12 cellular contexts compared by ENCODE assay signal in the genomic region with DNA sequence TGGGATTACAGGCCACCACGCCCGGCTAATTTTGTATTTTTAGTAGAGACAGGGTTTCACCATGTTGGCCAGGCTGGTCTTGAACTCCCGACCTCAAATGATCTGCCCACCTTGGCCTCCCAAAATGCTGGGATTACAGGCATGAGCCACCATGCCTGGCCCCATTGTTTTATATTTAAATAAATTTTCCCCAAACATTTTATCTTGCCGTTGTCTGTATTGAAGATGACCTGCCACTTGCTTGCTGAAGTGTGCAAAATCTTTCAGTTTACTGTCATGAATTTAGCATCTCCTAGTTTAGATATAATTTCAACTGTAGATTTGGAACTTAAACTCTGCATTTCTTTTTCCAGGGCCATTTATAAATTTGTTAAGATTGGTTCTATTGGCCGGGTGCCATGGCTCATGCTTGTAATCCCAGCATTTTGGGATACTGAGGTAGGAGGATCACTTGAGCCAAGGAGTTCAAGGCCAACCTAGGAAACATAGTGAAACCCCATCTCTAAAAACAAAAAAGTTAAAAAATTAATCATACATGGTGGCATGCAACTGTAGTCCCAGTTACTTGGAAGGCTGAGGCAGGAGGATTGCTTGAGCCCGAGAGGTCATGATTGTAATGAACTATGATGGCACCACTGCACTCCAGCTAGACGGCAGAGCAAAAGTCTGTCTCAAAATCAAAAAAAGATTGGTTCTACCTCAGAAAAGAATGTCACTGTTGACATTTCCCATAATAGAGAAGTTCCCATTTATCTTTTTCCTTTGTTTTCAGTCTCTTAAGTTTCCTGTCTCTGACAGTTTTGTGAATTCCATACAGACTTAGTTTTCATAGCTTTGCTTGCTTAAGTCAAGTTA.
DNase-seq lines count a peak whose midpoint lies in the region; ATAC-seq and TF ChIP-seq lines count a peak whose summit lies in the region.
"Had no signal": no experiment of that assay in that cellular context is flagged by ENCODE, and none has a peak within 500 bp of the region (broad histone marks: within the 10 kb centered on the region; RNA-seq: fewer than 3 reads in every experiment).

No MANE protein-coding gene starts in this region.

- H3K27ac Mint-ChIP-seq in activated naive CD8-positive, alpha-beta T cell: peak overlapping the region; percentile 66
- H3K27ac Mint-ChIP-seq in activated naive CD8-positive, alpha-beta T cell treated with anti-CD3 and anti-CD28 coated beads for 36 hours: no peak overlapping the region

- TF ChIP-seq POLR2A in upper lobe of left lung (IDR thresholded peaks at IDR 0.05) (no peak), heart left ventricle (IDR thresholded peaks at IDR 0.05) (no peak)

- H3K4me1 ChIP-seq in ascending aorta (peaks cover 7 to 30% of the 10 kb centered on the region in 2 donors), lower lobe of right lung (peaks cover 43% of the 10 kb centered on the region), upper lobe of left lung (peaks cover 19 to 32% (median 25%) of the 10 kb centered on the region in 4 donors), heart left ventricle (peaks cover 0 to 66% (median 12%) of the 10 kb centered on the region in 12 donors)

- H3K27me3 ChIP-seq in ascending aorta: no peaks in the 10 kb centered on the region
- H3K27me3 ChIP-seq in lower lobe of right lung (ENCODE audit: low read depth): no peaks in the 10 kb centered on the region
- no peaks in the 10 kb centered on the region for H3K27me3 ChIP-seq in upper lobe of left lung
- no peaks in the 10 kb centered on the region for H3K27me3 ChIP-seq in heart left ventricle

- H3K36me3 ChIP-seq in ascending aorta: no peaks in the 10 kb centered on the region
- H3K36me3 ChIP-seq in lower lobe of right lung: no peaks in the 10 kb centered on the region
- peaks cover 0 to 3% (median 0%) of the 10 kb centered on the region in 4 donors for H3K36me3 ChIP-seq in upper lobe of left lung
- H3K36me3 ChIP-seq in heart left ventricle: peaks cover 0 to 16% (median 3%) of the 10 kb centered on the region in 9 donors

- H3K4me1 Mint-ChIP-seq in activated naive CD8-positive, alpha-beta T cell (ENCODE audit: low read depth): peaks cover 25% of the 10 kb centered on the region
- H3K4me1 Mint-ChIP-seq in activated naive CD8-positive, alpha-beta T cell treated with anti-CD3 and anti-CD28 coated beads for 36 hours: peaks cover 17% of the 10 kb centered on the region

- TF ChIP-seq CTCF in ascending aorta (IDR thresholded peaks at IDR 0.05) (no peak), lower lobe of right lung (IDR thresholded peaks at IDR 0.05) (no peak), upper lobe of left lung (IDR thresholded peaks at IDR 0.05) (no peak), heart left ventricle (IDR thresholded peaks at IDR 0.05) (no peak)

- H3K4me3 Mint-ChIP-seq in activated naive CD8-positive, alpha-beta T cell: no peak overlapping the region
- H3K4me3 Mint-ChIP-seq in activated naive CD8-positive, alpha-beta T cell treated with anti-CD3 and anti-CD28 coated beads for 36 hours: no peak overlapping the region

- WGBS in upper lobe of left lung, 2 donors: 90 to 92% methylated on average over 7 of the region's 7 CpGs
- 91 to 93% (median 93%) methylated on average over 7 of the region's 7 CpGs for WGBS in heart left ventricle, 4 donors

- H3K36me3 Mint-ChIP-seq in activated naive CD8-positive, alpha-beta T cell: peaks cover 13% of the 10 kb centered on the region
- peaks cover 26% of the 10 kb centered on the region for H3K36me3 Mint-ChIP-seq in activated naive CD8-positive, alpha-beta T cell treated with anti-CD3 and anti-CD28 coated beads for 36 hours

- no peaks in the 10 kb centered on the region for H3K9me3 Mint-ChIP-seq in activated naive CD8-positive, alpha-beta T cell (ENCODE audit: low read depth)
- H3K9me3 Mint-ChIP-seq in activated naive CD8-positive, alpha-beta T cell treated with anti-CD3 and anti-CD28 coated beads for 36 hours: no peaks in the 10 kb centered on the region

- DNase-seq in activated naive CD8-positive, alpha-beta T cell treated with anti-CD3 and anti-CD28 coated beads for 36 hours: no peak
- DNase-seq in ascending aorta (ENCODE audit: low spot score in 2 of 2) (no peak), lower lobe of right lung (no peak), upper lobe of left lung (no peak), heart left ventricle (no peak), COLO829 (ENCODE audit: low spot score) (no peak)
- no peak for DNase-seq in effector CD4-positive, alpha-beta T cell
- DNase-seq: midbrain, NCI-H2029 treated with DMSO at 0.1 percent for 48 hours had no signal

- ATAC-seq in lower lobe of right lung (no peak), upper lobe of left lung (ENCODE audit: low FRiP score in 2 of 2) (no peak), heart left ventricle (no peak)
- ATAC-seq: GM12878 had no signal

- no peaks in the 10 kb centered on the region for H3K27me3 Mint-ChIP-seq in activated naive CD8-positive, alpha-beta T cell
- no peaks in the 10 kb centered on the region for H3K27me3 Mint-ChIP-seq in activated naive CD8-positive, alpha-beta T cell treated with anti-CD3 and anti-CD28 coated beads for 36 hours

- intact Hi-C loops in ascending aorta (cut with DNase I) (no loop called here), lower lobe of right lung (cut with DNase I) (no loop called here), heart left ventricle (cut with DNase I) (no loop called here)

- H3K4me3 ChIP-seq in ascending aorta (no peak overlapping the region), lower lobe of right lung (no peak overlapping the region), upper lobe of left lung (no peak overlapping the region), heart left ventricle (no peak overlapping the region)
- H3K4me3 ChIP-seq: GM12878 had no signal

- TF ChIP-seq EP300 in upper lobe of left lung (IDR thresholded peaks at IDR 0.05): no peak

- peak overlapping the region; percentile 63 to 73 for H3K27ac ChIP-seq in ascending aorta
- H3K27ac ChIP-seq in lower lobe of right lung: peak overlapping the region; percentile 32
- H3K27ac ChIP-seq in upper lobe of left lung: peak overlapping the region; percentile 58 to 75 (median 74)
- peak overlapping the region in 2 of 12 donors; percentile 46 to 97 for H3K27ac ChIP-seq in heart left ventricle
- H3K27ac ChIP-seq: VCaP had no signal

- H3K9me3 ChIP-seq in ascending aorta (no peaks in the 10 kb centered on the region), lower lobe of right lung (no peaks in the 10 kb centered on the region), upper lobe of left lung (no peaks in the 10 kb centered on the region), heart left ventricle (no peaks in the 10 kb centered on the region)
